ENCODE assay signal across 1 cellular context in the genomic region with DNA sequence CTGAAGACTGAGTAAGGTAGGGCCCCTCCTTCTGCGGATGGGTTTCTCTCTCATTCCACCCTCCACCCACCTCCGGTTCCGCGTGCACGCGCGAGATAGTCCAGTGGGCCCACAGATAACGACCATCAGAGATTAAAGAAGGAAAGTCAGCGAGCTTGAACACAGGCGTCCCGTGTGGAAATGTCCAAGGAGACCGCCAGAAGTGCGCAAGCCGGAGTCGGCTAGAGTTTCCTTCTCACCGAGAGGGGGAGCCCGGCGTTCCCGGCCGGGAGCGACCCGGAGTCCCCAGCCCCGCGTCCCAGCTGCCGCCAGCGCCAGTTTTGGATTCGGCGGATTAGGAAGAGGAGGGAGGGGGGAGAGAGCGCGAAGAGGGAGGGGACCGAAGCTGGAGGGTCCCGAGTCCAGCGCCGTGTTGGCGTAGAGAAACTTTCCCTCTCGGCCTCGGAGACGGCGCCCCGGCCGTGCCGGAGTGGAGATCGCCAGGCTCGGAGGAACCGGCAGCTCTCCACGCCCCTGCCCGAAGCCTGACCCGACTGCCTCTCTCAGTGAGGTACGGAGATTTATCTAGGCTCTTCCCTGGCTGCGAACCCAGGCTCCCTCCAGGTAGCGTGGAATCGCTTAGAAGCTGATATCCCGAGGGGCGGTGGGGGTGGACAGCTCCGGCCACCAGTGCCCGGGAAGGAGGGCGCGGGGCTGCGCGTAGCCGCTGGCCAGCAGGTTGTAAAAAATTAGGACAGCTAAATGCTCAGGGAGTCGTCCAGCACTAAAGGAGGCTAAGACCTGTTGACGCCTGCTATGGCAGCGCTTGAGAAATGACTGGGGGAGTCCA.
TF ChIP-seq lines count a peak whose summit lies in the region.

A gene with protein sequence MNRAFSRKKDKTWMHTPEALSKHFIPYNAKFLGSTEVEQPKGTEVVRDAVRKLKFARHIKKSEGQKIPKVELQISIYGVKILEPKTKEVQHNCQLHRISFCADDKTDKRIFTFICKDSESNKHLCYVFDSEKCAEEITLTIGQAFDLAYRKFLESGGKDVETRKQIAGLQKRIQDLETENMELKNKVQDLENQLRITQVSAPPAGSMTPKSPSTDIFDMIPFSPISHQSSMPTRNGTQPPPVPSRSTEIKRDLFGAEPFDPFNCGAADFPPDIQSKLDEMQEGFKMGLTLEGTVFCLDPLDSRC (plus strand): TSS at position 258 of the 829 bp plus-strand sequence. CDS start 185,829 bp downstream, outside the sequence.

TF ChIP-seq in HepG2, 621 proteins besides CTCF, POLR2A, EP300 and RAD21 (continued from another document and continues in another):
- TF ChIP-seq, protein P1, sequence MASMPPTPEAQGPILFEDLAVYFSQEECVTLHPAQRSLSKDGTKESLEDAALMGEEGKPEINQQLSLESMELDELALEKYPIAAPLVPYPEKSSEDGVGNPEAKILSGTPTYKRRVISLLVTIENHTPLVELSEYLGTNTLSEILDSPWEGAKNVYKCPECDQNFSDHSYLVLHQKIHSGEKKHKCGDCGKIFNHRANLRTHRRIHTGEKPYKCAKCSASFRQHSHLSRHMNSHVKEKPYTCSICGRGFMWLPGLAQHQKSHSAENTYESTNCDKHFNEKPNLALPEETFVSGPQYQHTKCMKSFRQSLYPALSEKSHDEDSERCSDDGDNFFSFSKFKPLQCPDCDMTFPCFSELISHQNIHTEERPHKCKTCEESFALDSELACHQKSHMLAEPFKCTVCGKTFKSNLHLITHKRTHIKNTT (CRISPR knock-in tag; IDR thresholded peaks at IDR 0.05) = no peak
- TF ChIP-seq, protein P2, sequence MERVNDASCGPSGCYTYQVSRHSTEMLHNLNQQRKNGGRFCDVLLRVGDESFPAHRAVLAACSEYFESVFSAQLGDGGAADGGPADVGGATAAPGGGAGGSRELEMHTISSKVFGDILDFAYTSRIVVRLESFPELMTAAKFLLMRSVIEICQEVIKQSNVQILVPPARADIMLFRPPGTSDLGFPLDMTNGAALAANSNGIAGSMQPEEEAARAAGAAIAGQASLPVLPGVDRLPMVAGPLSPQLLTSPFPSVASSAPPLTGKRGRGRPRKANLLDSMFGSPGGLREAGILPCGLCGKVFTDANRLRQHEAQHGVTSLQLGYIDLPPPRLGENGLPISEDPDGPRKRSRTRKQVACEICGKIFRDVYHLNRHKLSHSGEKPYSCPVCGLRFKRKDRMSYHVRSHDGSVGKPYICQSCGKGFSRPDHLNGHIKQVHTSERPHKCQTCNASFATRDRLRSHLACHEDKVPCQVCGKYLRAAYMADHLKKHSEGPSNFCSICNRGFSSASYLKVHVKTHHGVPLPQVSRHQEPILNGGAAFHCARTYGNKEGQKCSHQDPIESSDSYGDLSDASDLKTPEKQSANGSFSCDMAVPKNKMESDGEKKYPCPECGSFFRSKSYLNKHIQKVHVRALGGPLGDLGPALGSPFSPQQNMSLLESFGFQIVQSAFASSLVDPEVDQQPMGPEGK (CRISPR knock-in tag; IDR thresholded peaks at IDR 0.05) = no peak
- no peak for TF ChIP-seq HDAC2 (CRISPR knock-in tag; IDR thresholded peaks at IDR 0.05)
- no peak for TF ChIP-seq SMARCE1 (IDR thresholded peaks at IDR 0.05; ENCODE audit: borderline replicate concordance)
- TF ChIP-seq, protein P3, sequence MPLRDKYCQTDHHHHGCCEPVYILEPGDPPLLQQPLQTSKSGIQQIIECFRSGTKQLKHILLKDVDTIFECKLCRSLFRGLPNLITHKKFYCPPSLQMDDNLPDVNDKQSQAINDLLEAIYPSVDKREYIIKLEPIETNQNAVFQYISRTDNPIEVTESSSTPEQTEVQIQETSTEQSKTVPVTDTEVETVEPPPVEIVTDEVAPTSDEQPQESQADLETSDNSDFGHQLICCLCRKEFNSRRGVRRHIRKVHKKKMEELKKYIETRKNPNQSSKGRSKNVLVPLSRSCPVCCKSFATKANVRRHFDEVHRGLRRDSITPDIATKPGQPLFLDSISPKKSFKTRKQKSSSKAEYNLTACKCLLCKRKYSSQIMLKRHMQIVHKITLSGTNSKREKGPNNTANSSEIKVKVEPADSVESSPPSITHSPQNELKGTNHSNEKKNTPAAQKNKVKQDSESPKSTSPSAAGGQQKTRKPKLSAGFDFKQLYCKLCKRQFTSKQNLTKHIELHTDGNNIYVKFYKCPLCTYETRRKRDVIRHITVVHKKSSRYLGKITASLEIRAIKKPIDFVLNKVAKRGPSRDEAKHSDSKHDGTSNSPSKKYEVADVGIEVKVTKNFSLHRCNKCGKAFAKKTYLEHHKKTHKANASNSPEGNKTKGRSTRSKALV (CRISPR knock-in tag; IDR thresholded peaks at IDR 0.05) = no peak
- TF ChIP-seq, protein P4, sequence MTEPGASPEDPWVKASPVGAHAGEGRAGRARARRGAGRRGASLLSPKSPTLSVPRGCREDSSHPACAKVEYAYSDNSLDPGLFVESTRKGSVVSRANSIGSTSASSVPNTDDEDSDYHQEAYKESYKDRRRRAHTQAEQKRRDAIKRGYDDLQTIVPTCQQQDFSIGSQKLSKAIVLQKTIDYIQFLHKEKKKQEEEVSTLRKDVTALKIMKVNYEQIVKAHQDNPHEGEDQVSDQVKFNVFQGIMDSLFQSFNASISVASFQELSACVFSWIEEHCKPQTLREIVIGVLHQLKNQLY (CRISPR knock-in tag; IDR thresholded peaks at IDR 0.05) = no peak
- TF ChIP-seq HOXA5 (CRISPR knock-in tag; IDR thresholded peaks at IDR 0.05) = peak; percentile 41; the same call in 1 of the 2 replicates
- no peak for TF ChIP-seq ZNF720 (CRISPR knock-in tag; IDR thresholded peaks at IDR 0.05)
- no peak for TF ChIP-seq ZFYVE20 (CRISPR knock-in tag; IDR thresholded peaks at IDR 0.05; ENCODE audit: borderline replicate concordance, low read depth)
- TF ChIP-seq PHF8 (CRISPR knock-in tag; IDR thresholded peaks at IDR 0.05) = no peak
- TF ChIP-seq, protein P5, sequence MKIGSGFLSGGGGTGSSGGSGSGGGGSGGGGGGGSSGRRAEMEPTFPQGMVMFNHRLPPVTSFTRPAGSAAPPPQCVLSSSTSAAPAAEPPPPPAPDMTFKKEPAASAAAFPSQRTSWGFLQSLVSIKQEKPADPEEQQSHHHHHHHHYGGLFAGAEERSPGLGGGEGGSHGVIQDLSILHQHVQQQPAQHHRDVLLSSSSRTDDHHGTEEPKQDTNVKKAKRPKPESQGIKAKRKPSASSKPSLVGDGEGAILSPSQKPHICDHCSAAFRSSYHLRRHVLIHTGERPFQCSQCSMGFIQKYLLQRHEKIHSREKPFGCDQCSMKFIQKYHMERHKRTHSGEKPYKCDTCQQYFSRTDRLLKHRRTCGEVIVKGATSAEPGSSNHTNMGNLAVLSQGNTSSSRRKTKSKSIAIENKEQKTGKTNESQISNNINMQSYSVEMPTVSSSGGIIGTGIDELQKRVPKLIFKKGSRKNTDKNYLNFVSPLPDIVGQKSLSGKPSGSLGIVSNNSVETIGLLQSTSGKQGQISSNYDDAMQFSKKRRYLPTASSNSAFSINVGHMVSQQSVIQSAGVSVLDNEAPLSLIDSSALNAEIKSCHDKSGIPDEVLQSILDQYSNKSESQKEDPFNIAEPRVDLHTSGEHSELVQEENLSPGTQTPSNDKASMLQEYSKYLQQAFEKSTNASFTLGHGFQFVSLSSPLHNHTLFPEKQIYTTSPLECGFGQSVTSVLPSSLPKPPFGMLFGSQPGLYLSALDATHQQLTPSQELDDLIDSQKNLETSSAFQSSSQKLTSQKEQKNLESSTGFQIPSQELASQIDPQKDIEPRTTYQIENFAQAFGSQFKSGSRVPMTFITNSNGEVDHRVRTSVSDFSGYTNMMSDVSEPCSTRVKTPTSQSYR (CRISPR knock-in tag; IDR thresholded peaks at IDR 0.05; ENCODE audit: borderline replicate concordance) = no peak
- TF ChIP-seq, protein P6, sequence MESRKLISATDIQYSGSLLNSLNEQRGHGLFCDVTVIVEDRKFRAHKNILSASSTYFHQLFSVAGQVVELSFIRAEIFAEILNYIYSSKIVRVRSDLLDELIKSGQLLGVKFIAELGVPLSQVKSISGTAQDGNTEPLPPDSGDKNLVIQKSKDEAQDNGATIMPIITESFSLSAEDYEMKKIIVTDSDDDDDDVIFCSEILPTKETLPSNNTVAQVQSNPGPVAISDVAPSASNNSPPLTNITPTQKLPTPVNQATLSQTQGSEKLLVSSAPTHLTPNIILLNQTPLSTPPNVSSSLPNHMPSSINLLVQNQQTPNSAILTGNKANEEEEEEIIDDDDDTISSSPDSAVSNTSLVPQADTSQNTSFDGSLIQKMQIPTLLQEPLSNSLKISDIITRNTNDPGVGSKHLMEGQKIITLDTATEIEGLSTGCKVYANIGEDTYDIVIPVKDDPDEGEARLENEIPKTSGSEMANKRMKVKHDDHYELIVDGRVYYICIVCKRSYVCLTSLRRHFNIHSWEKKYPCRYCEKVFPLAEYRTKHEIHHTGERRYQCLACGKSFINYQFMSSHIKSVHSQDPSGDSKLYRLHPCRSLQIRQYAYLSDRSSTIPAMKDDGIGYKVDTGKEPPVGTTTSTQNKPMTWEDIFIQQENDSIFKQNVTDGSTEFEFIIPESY (CRISPR knock-in tag; IDR thresholded peaks at IDR 0.05) = no peak
- no peak for TF ChIP-seq DPF2 (CRISPR knock-in tag; IDR thresholded peaks at IDR 0.05; ENCODE audit: borderline replicate concordance, low read depth)
- no peak for TF ChIP-seq ZNF558 (CRISPR knock-in tag; IDR thresholded peaks at IDR 0.05; ENCODE audit: borderline replicate concordance)
- no peak for TF ChIP-seq SNAPC2 (CRISPR knock-in tag; IDR thresholded peaks at IDR 0.05)
- no peak for TF ChIP-seq PTBP1 (IDR thresholded peaks at IDR 0.05; ENCODE audit: low read depth, low read length, poor library complexity, severe bottlenecking)
- TF ChIP-seq IKZF1 (IDR thresholded peaks at IDR 0.05) = no peak
- TF ChIP-seq CCAR2 (optimal IDR thresholded peaks at IDR 0.05; ENCODE audit: low read depth, low read length) = no peak
- TF ChIP-seq ZNF230 (CRISPR knock-in tag; IDR thresholded peaks at IDR 0.05) = no peak
- TF ChIP-seq TAF1 (CRISPR knock-in tag; IDR thresholded peaks at IDR 0.05) = no peak
- TF ChIP-seq HNRNPLL (IDR thresholded peaks at IDR 0.05; ENCODE audit: low read depth, low read length, poor library complexity, severe bottlenecking) = peak; percentile 65
- TF ChIP-seq PHF21A (CRISPR knock-in tag; IDR thresholded peaks at IDR 0.05) = no peak
- no peak for TF ChIP-seq ZNF703 (CRISPR knock-in tag; IDR thresholded peaks at IDR 0.05; ENCODE audit: borderline replicate concordance)
- TF ChIP-seq, protein P7, sequence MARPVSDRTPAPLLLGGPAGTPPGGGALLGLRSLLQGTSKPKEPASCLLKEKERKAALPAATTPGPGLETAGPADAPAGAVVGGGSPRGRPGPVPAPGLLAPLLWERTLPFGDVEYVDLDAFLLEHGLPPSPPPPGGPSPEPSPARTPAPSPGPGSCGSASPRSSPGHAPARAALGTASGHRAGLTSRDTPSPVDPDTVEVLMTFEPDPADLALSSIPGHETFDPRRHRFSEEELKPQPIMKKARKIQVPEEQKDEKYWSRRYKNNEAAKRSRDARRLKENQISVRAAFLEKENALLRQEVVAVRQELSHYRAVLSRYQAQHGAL (CRISPR knock-in tag; IDR thresholded peaks at IDR 0.05; ENCODE audit: not compliant biosample characterization) = no peak
- TF ChIP-seq ZNF607 (CRISPR knock-in tag; IDR thresholded peaks at IDR 0.05; ENCODE audit: borderline replicate concordance) = no peak
- no peak for TF ChIP-seq FOXJ3 (CRISPR knock-in tag; IDR thresholded peaks at IDR 0.05; ENCODE audit: borderline replicate concordance)
- TF ChIP-seq SETDB1 (CRISPR knock-in tag; IDR thresholded peaks at IDR 0.05; ENCODE audit: borderline replicate concordance) = no peak
- TF ChIP-seq, protein P8, sequence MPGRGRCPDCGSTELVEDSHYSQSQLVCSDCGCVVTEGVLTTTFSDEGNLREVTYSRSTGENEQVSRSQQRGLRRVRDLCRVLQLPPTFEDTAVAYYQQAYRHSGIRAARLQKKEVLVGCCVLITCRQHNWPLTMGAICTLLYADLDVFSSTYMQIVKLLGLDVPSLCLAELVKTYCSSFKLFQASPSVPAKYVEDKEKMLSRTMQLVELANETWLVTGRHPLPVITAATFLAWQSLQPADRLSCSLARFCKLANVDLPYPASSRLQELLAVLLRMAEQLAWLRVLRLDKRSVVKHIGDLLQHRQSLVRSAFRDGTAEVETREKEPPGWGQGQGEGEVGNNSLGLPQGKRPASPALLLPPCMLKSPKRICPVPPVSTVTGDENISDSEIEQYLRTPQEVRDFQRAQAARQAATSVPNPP (CRISPR knock-in tag; IDR thresholded peaks at IDR 0.05) = no peak
- no peak for TF ChIP-seq ZNF441 (CRISPR knock-in tag; IDR thresholded peaks at IDR 0.05; ENCODE audit: borderline replicate concordance)
- TF ChIP-seq HNRNPK (IDR thresholded peaks at IDR 0.05; ENCODE audit: low read depth, low read length, poor library complexity, severe bottlenecking) = peak; percentile 65
- TF ChIP-seq, protein P9, sequence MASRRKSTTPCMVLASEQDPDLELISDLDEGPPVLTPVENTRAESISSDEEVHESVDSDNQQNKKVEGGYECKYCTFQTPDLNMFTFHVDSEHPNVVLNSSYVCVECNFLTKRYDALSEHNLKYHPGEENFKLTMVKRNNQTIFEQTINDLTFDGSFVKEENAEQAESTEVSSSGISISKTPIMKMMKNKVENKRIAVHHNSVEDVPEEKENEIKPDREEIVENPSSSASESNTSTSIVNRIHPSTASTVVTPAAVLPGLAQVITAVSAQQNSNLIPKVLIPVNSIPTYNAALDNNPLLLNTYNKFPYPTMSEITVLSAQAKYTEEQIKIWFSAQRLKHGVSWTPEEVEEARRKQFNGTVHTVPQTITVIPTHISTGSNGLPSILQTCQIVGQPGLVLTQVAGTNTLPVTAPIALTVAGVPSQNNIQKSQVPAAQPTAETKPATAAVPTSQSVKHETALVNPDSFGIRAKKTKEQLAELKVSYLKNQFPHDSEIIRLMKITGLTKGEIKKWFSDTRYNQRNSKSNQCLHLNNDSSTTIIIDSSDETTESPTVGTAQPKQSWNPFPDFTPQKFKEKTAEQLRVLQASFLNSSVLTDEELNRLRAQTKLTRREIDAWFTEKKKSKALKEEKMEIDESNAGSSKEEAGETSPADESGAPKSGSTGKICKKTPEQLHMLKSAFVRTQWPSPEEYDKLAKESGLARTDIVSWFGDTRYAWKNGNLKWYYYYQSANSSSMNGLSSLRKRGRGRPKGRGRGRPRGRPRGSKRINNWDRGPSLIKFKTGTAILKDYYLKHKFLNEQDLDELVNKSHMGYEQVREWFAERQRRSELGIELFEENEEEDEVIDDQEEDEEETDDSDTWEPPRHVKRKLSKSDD (CRISPR knock-in tag; IDR thresholded peaks at IDR 0.05; ENCODE audit: low read depth) = no peak
- TF ChIP-seq REPIN1 (CRISPR knock-in tag; IDR thresholded peaks at IDR 0.05; ENCODE audit: borderline replicate concordance, low read depth) = no peak
- 0 out of 2 replicates have a peak, but pooled peaks have one; percentile 58 for TF ChIP-seq SALL1 (CRISPR knock-in tag; IDR thresholded peaks at IDR 0.05)
- TF ChIP-seq ZNF121 (CRISPR knock-in tag; IDR thresholded peaks at IDR 0.05) = no peak
- no peak for TF ChIP-seq DNMT3B (CRISPR knock-in tag; conservative IDR thresholded peaks at IDR 0.05)
- peak; percentile 48 for TF ChIP-seq XRCC5 (optimal IDR thresholded peaks at IDR 0.05; ENCODE audit: low read length)
- no peak for TF ChIP-seq MTA1 (CRISPR knock-in tag; IDR thresholded peaks at IDR 0.05; ENCODE audit: borderline replicate concordance)
- no peak for TF ChIP-seq ZNF772 (CRISPR knock-in tag; IDR thresholded peaks at IDR 0.05)
